24 cellular contexts compared by ENCODE assay signal in the genomic region with DNA sequence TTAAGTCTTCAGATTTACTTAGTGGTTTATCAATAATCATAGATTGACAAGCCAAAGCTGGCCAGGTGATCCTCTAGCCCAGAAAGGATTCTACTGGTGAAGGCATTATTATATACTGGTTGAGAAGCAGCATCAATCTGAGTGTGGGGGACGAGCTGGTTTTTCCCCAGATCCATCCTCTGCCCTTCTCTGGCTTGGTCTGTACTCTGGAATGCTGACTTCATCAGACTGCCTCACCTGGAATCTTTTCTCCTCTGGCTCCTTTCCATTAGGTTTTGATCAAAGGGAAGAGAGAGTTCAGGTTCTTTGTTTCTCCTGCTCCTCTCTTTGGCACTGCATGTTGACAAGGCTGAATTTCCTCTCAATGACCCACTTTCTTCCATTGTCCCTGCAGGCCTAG.
DNase-seq lines count a peak whose midpoint lies in the region; ATAC-seq, FAIRE-seq and TF ChIP-seq lines count a peak whose summit lies in the region.
"Had no signal": no experiment of that assay in that cellular context is flagged by ENCODE, and none has a peak within 500 bp of the region (broad histone marks: within the 10 kb centered on the region; RNA-seq: fewer than 3 reads in every experiment).

No MANE protein-coding gene starts in this region.

- intact Hi-C loops in right lobe of liver (cut with DNase I) (no loop called here), HepG2 (cut with micrococcal nuclease; ENCODE audit: unreplicated experiment) (no loop called here), pancreas (cut with DNase I) (no loop called here)

- FAIRE-seq in HepG2 (lab: Jason Lieb, UNC) (no peak), pancreas (lab: Jason Lieb, UNC) (no peak), HTR-8/SVneo (lab: Jason Lieb, UNC) (no peak)
- FAIRE-seq: A549, GM12878, GM19239, H1 had no signal

- peak in 1 of 3 donors; percentile 51 for DNase-seq in right lobe of liver
- DNase-seq in HepG2 (ENCODE audit: low spot score) = no peak
- DNase-seq in kidney glomerular epithelial cell (lab: John Stamatoyannopoulos, UW) = peak; percentile 11
- no peak for DNase-seq in pancreas
- DNase-seq in NCI-H1436 (lab: John Stamatoyannopoulos, UW) = no peak
- no peak for DNase-seq in HTR-8/SVneo (ENCODE audit: insufficient read length, low spot score)
- DNase-seq: 8988T; ACHN; AML-193; BE2C; CD4-positive, alpha-beta T cell; CD8-positive, alpha-beta memory T cell; DMS 273 treated with DMSO at 0.1 percent for 48 hours; DMS79; EL; GDM1; GM23248; H7; HCEC 1CT had no signal

- CTCF ChIA-PET in HepG2 (lab: Yijun Ruan, JAX; ENCODE audit: low intra/inter-chr PET ratio, low total read pairs) = no interaction called here

- H3K36me3 ChIP-seq in right lobe of liver (no peaks in the 10 kb centered on the region), HepG2 (replicated peaks in 1 of 2; ENCODE audit: control insufficient read depth in 1 of 2, insufficient read depth in 2 of 2, low read length in 2 of 2) (no peaks in the 10 kb centered on the region), pancreas (no peaks in the 10 kb centered on the region)
- H3K36me3 ChIP-seq: BE2C; BLaER1 treated with 17β-estradiol and CSF1 and Interleukin-3, amounts not matched to agents 10 nM and 100 nM had no signal

- BruUV-seq in HepG2 (replicated peaks; lab: Mats Ljungman, UMichigan) = no TSS peak

- no peaks in the 10 kb centered on the region for H4K20me1 ChIP-seq in HepG2 (ENCODE audit: insufficient read depth, low read length)
- H4K20me1 ChIP-seq: BLaER1 treated with 17β-estradiol and CSF1 and Interleukin-3, amounts not matched to agents 10 nM and 100 nM had no signal

- no peak for TF ChIP-seq POLR2A in right lobe of liver (IDR thresholded peaks at IDR 0.05)
- no peak for TF ChIP-seq POLR2A in HepG2 (IDR thresholded peaks at IDR 0.05; ENCODE audit: insufficient read depth in 1 of 2, low read depth in 2 of 2, low read length in 2 of 2)

- in situ Hi-C loops in HepG2 (cut with HindIII; ENCODE audit: extremely low pct_ligation_motif_present, low pct_unique_long_range_greater_than_20kb) = no loop called here

- no peak overlapping the region for H3K4me3 ChIP-seq in right lobe of liver
- H3K4me3 ChIP-seq in HepG2 (replicated peaks in 1 of 3; ENCODE audit: insufficient read depth in 1 of 3, low read depth in 2 of 3, low read length in 3 of 3) = no peak overlapping the region
- no peak overlapping the region for H3K4me3 ChIP-seq in pancreas
- H3K4me3 ChIP-seq: A549; BLaER1 treated with 17β-estradiol and CSF1 and Interleukin-3, amounts not matched to agents 10 nM and 100 nM; GM12878; GM23248 had no signal

- no peak overlapping the region for H2AFZ ChIP-seq in HepG2 (ENCODE audit: low read length)
- H2AFZ ChIP-seq: GM23248 had no signal

- H3K9ac ChIP-seq in HepG2 (ENCODE audit: insufficient read depth, low read depth, low read length) = no peak overlapping the region
- H3K9ac ChIP-seq: BLaER1 treated with 17β-estradiol and CSF1 and Interleukin-3, amounts not matched to agents 10 nM and 100 nM; GM23248 had no signal

- H3K9me3 ChIP-seq in right lobe of liver (no peaks in the 10 kb centered on the region), HepG2 (ENCODE audit: low read length) (no peaks in the 10 kb centered on the region), pancreas (no peaks in the 10 kb centered on the region)
- H3K9me3 ChIP-seq: A549; BE2C; BLaER1 treated with 17β-estradiol and CSF1 and Interleukin-3, amounts not matched to agents 10 nM and 100 nM had no signal

- H3K4me1 ChIP-seq in right lobe of liver (peaks cover 0 to 21% (median 10%) of the 10 kb centered on the region in 4 donors), HepG2 (ENCODE audit: insufficient read depth, low read length) (peaks cover 21% of the 10 kb centered on the region), pancreas (peaks cover 0 to 6% (median 4%) of the 10 kb centered on the region in 3 donors)
- H3K4me1 ChIP-seq: A549; BE2C; BLaER1 treated with 17β-estradiol and CSF1 and Interleukin-3, amounts not matched to agents 10 nM and 100 nM had no signal

- POLR2A ChIA-PET in HepG2 (lab: Yijun Ruan, JAX) = no interaction called here

- 18% methylated on average over 1 of the region's 1 CpG for WGBS in right lobe of liver (ENCODE audit: insufficient coverage, low coverage, low lambda C conversion rate, missing lambda C conversion rate)
- 0% methylated on average over 1 of the region's 1 CpG for WGBS in HepG2 (ENCODE audit: low lambda C conversion rate)
- WGBS in pancreas, 2 donors = 38 to 56% methylated on average over 1 of the region's 1 CpG

- H3K4me2 ChIP-seq in HepG2 (ENCODE audit: low read depth, low read length) = no peak overlapping the region
- H3K4me2 ChIP-seq: A549; BLaER1 treated with 17β-estradiol and CSF1 and Interleukin-3, amounts not matched to agents 10 nM and 100 nM had no signal

- H3K27ac ChIP-seq in right lobe of liver (peak overlapping the region in 2 of 3 donors; percentile 41 to 58), HepG2 (ENCODE audit: extremely low read length, insufficient read depth, low read length) (no peak overlapping the region), pancreas (no peak overlapping the region)
- H3K27ac ChIP-seq: A549; BLaER1 treated with 17β-estradiol and CSF1 and Interleukin-3, amounts not matched to agents 10 nM and 100 nM; GM23248 had no signal

- H3K27me3 ChIP-seq in right lobe of liver (no peaks in the 10 kb centered on the region), HepG2 (ENCODE audit: control insufficient read depth in 1 of 2, insufficient read depth in 2 of 2, low read length in 2 of 2) (no peaks in the 10 kb centered on the region), pancreas (no peaks in the 10 kb centered on the region)
- H3K27me3 ChIP-seq: BLaER1 treated with 17β-estradiol and CSF1 and Interleukin-3, amounts not matched to agents 10 nM and 100 nM had no signal

- ATAC-seq in right lobe of liver (peak; percentile 69 to 83 (median 76)), HepG2 (no peak), pancreas (peak in 3 of 4 donors; percentile 21 to 63 (median 57))
- ATAC-seq: A549, GM12878 had no signal

- TF ChIP-seq CTCF in right lobe of liver (IDR thresholded peaks at IDR 0.05) (no peak), HepG2 (CRISPR knock-in tag; IDR thresholded peaks at IDR 0.05) (no peak), pancreas (IDR thresholded peaks at IDR 0.05) (no peak)

- TF ChIP-seq EP300 in HepG2 (IDR thresholded peaks at IDR 0.05; ENCODE audit: low read depth in 2 of 2, low read length in 2 of 2) (no peak), HepG2 (CRISPR knock-in tag; IDR thresholded peaks at IDR 0.05; ENCODE audit: borderline replicate concordance) (no peak)

- TF ChIP-seq RAD21 in HepG2 (CRISPR knock-in tag; IDR thresholded peaks at IDR 0.05) = no peak

- H3K79me2 ChIP-seq in HepG2 (ENCODE audit: insufficient read depth, low read length) = no peaks in the 10 kb centered on the region

TF ChIP-seq in HepG2, 621 proteins besides CTCF, POLR2A, EP300 and RAD21:
- TF ChIP-seq, protein P1, sequence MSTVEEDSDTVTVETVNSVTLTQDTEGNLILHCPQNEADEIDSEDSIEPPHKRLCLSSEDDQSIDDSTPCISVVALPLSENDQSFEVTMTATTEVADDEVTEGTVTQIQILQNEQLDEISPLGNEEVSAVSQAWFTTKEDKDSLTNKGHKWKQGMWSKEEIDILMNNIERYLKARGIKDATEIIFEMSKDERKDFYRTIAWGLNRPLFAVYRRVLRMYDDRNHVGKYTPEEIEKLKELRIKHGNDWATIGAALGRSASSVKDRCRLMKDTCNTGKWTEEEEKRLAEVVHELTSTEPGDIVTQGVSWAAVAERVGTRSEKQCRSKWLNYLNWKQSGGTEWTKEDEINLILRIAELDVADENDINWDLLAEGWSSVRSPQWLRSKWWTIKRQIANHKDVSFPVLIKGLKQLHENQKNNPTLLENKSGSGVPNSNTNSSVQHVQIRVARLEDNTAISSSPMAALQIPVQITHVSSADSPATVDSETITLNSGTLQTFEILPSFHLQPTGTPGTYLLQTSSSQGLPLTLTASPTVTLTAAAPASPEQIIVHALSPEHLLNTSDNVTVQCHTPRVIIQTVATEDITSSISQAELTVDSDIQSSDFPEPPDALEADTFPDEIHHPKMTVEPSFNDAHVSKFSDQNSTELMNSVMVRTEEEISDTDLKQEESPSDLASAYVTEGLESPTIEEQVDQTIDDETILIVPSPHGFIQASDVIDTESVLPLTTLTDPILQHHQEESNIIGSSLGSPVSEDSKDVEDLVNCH (CRISPR knock-in tag; IDR thresholded peaks at IDR 0.05) = no peak
- no peak for TF ChIP-seq JARID2 (CRISPR knock-in tag; IDR thresholded peaks at IDR 0.05; ENCODE audit: insufficient replicate concordance)
- TF ChIP-seq HNF4G (IDR thresholded peaks at IDR 0.05; ENCODE audit: borderline replicate concordance, low read depth, low read length) = no peak
- TF ChIP-seq HNF4G (CRISPR knock-in tag; IDR thresholded peaks at IDR 0.05; ENCODE audit: borderline replicate concordance, low read depth) = no peak
- TF ChIP-seq MLLT10 (CRISPR knock-in tag; IDR thresholded peaks at IDR 0.05) = no peak
- TF ChIP-seq NPAS2 (CRISPR knock-in tag; IDR thresholded peaks at IDR 0.05; ENCODE audit: borderline replicate concordance) = no peak
- no peak for TF ChIP-seq ZSCAN31 (CRISPR knock-in tag; IDR thresholded peaks at IDR 0.05; ENCODE audit: low read depth)
- TF ChIP-seq CEBPB (IDR thresholded peaks at IDR 0.05; ENCODE audit: borderline replicate concordance, low read depth, low read length) = no peak
- TF ChIP-seq, protein P2, sequence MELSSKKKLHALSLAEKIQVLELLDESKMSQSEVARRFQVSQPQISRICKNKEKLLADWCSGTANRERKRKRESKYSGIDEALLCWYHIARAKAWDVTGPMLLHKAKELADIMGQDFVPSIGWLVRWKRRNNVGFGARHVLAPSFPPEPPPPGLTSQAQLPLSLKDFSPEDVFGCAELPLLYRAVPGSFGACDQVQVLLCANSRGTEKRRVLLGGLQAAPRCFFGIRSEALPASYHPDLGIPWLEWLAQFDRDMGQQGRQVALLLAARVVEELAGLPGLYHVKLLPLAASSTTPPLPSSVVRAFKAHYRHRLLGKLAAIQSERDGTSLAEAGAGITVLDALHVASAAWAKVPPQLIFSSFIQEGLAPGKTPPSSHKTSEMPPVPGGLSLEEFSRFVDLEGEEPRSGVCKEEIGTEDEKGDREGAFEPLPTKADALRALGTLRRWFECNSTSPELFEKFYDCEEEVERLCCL (CRISPR knock-in tag; IDR thresholded peaks at IDR 0.05; ENCODE audit: borderline replicate concordance) = no peak
- TF ChIP-seq NR3C1 (CRISPR knock-in tag; IDR thresholded peaks at IDR 0.05) = no peak
- no peak for TF ChIP-seq ZNF660 (CRISPR knock-in tag; IDR thresholded peaks at IDR 0.05; ENCODE audit: borderline replicate concordance, low read depth)
- TF ChIP-seq LCORL (IDR thresholded peaks at IDR 0.05) = no peak
- no peak for TF ChIP-seq LCORL (CRISPR knock-in tag; IDR thresholded peaks at IDR 0.05)
- TF ChIP-seq KDM1A (CRISPR knock-in tag; IDR thresholded peaks at IDR 0.05) = no peak
- no peak for TF ChIP-seq SALL1 (CRISPR knock-in tag; IDR thresholded peaks at IDR 0.05)
- no peak for TF ChIP-seq CBFB (CRISPR knock-in tag; IDR thresholded peaks at IDR 0.05)
- no peak for TF ChIP-seq KLF15 (CRISPR knock-in tag; IDR thresholded peaks at IDR 0.05; ENCODE audit: borderline replicate concordance)

Comparison
In these comparisons a context has a peak if more than half of its experiments do, and no peak if none do; other contexts are left out.
1. H3K27ac ChIP-seq: peak in right lobe of liver (2 of 3); none in HepG2 (single experiment) and pancreas (0 of 4).